In the genomic region with DNA sequence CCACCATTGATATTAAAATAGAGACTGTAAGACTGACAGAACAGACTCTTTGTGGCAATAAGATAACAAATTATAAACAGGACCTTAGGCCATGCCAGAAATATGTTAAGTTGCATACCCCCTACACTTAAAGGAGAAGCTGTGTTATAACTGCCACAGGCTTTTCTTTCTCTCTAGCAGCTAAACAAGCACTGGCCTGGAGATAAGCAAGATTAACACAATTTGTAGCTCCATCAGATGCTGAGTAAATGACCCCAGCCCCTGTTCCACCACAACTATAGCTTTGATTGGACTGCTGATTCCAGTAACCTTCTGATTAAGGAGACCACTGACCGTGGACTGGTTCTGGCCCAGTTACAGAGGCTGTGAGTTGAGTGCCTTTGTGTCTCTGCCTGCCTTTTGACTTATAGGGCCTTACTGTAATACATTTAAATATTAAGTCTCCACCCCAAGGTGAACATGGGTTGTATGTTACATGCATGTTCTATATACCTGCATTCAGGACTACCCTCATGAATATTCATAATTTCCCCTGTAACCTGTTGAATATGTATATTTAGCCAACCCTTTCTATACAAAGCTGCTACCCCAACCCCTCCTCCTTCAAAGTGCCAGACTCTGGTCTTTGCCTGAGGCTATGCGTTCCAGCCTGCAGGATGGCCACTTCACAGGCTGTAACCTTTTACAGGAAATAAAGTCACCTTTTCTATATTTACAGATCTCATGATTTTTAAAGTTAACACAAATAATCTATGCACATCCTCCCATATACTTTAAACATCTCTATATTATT, we compare ENCODE assay signal across 17 cellular contexts. TPM values are rescaled to one million over a fixed set of nuclear protein-coding genes. Genes with fewer than 3 reads are reported as not detected.
DNase-seq lines count a peak whose midpoint lies in the region; TF ChIP-seq lines count a peak whose summit lies in the region.
"Had no signal": no experiment of that assay in that cellular context is flagged by ENCODE, and none has a peak within 500 bp of the region (broad histone marks: within the 10 kb centered on the region; RNA-seq: fewer than 3 reads in every experiment).

No MANE protein-coding gene starts in this region.

- H3K9me3 ChIP-seq in BE2C (no peaks in the 10 kb centered on the region; the same call in 1 of the 2 replicates), SK-N-SH (no peaks in the 10 kb centered on the region), mesodermal cell (ENCODE audit: control insufficient read depth, low read length) (peaks cover 8% of the 10 kb centered on the region), esophagus squamous epithelium (peaks cover 0 to 21% (median 19%) of the 10 kb centered on the region in 3 donors), MG63 (peaks cover 17% of the 10 kb centered on the region)

- H4K20me1 ChIP-seq in SK-N-SH (ENCODE audit: insufficient read depth), result no peaks in the 10 kb centered on the region
- H4K20me1 ChIP-seq: BLaER1 had no signal

- H2AFZ ChIP-seq in SK-N-SH (ENCODE audit: low read depth), result no peak overlapping the region
- H2AFZ ChIP-seq: GM23338 had no signal

- TF ChIP-seq POLR2A in esophagus squamous epithelium (IDR thresholded peaks at IDR 0.05), result no peak

- 51% methylated on average over 2 of the region's 2 CpGs for WGBS in SK-N-SH (ENCODE audit: low lambda C conversion rate)
- WGBS in mesodermal cell (ENCODE audit: insufficient coverage in 2 of 2), 2 experiments, result 78 to 94% methylated on average over 1 to 2 of the region's 2 CpGs
- 83 to 91% methylated on average over 2 of the region's 2 CpGs for WGBS in esophagus squamous epithelium, 2 donors

- intact Hi-C loops in esophagus squamous epithelium (cut with DNase I), result no loop called here

- H3K27me3 ChIP-seq in BE2C (no peaks in the 10 kb centered on the region), SK-N-SH (ENCODE audit: insufficient read depth) (no peaks in the 10 kb centered on the region; the same call in 1 of the 2 replicates), esophagus squamous epithelium (peaks cover 0 to 27% (median 0%) of the 10 kb centered on the region in 4 donors), MG63 (no peaks in the 10 kb centered on the region)
- H3K27me3 ChIP-seq: BLaER1 had no signal

- no peak for TF ChIP-seq CTCF in BE2C (IDR thresholded peaks at IDR 0.05; ENCODE audit: low read depth, low read length)
- TF ChIP-seq CTCF in SK-N-SH (IDR thresholded peaks at IDR 0.05), result no peak
- TF ChIP-seq CTCF in esophagus squamous epithelium (IDR thresholded peaks at IDR 0.05), result no peak

- H3K36me3 ChIP-seq in BE2C, result no peaks in the 10 kb centered on the region
- no peaks in the 10 kb centered on the region for H3K36me3 ChIP-seq in SK-N-SH (replicated peaks in 1 of 2; ENCODE audit: control insufficient read depth in 1 of 2, insufficient read depth in 2 of 2, low read length in 1 of 2)
- no peaks in the 10 kb centered on the region for H3K36me3 ChIP-seq in mesodermal cell (ENCODE audit: control insufficient read depth, insufficient read depth, low read length)
- H3K36me3 ChIP-seq in esophagus squamous epithelium, result no peaks in the 10 kb centered on the region
- no peaks in the 10 kb centered on the region for H3K36me3 ChIP-seq in MG63
- H3K36me3 ChIP-seq: BLaER1 had no signal

- DNase-seq in BE2C, result peak; percentile 70
- peak; percentile 33 for DNase-seq in NCI-H146 treated with DMSO at 0.1 percent for 48 hours (lab: John Stamatoyannopoulos, UW; ENCODE audit: unreplicated experiment)
- DNase-seq in SK-N-SH, result peak; percentile 60
- DNase-seq in NCI-H1092 (lab: John Stamatoyannopoulos, UW), result no peak
- no peak for DNase-seq in esophagus squamous epithelium (lab: John Stamatoyannopoulos, UW)
- DNase-seq in MG63, result no peak
- DNase-seq: CD4-positive, alpha-beta memory T cell; HCEC 1CT; NCI-H187 treated with DMSO at 0.1 percent for 48 hours; NCI-H2227 treated with DMSO at 0.1 percent for 48 hours; NCI-H524 treated with DMSO at 0.1 percent for 48 hours; SIG-M5 had no signal

- no peak overlapping the region for H3K4me2 ChIP-seq in SK-N-SH
- H3K4me2 ChIP-seq: A549, BLaER1, GM23338 had no signal

- H3K9me2 ChIP-seq in SK-N-SH, result no peaks in the 10 kb centered on the region

- H3K27ac ChIP-seq in SK-N-SH (ENCODE audit: low read depth in 2 of 2, low read length in 1 of 2) (peak overlapping the region in 1 of 2 experiments; percentile 91; a peak in 2 of 4 replicates), mesodermal cell (ENCODE audit: low read depth, low read length, severe bottlenecking) (peak overlapping the region; percentile 55), esophagus squamous epithelium (no peak overlapping the region)
- H3K27ac ChIP-seq: A549, BLaER1 had no signal

- H3K4me1 ChIP-seq in BE2C (peaks cover 37% of the 10 kb centered on the region), SK-N-SH (ENCODE audit: control insufficient read depth in 1 of 2, insufficient read depth in 2 of 2, low read depth in 1 of 2, low read length in 1 of 2) (peaks cover 0 to 24% of the 10 kb centered on the region in 2 experiments; a peak in 2 of 4 replicates), mesodermal cell (ENCODE audit: control insufficient read depth, insufficient read depth, low read length, poor library complexity, severe bottlenecking) (peaks cover 4% of the 10 kb centered on the region), esophagus squamous epithelium (no peaks in the 10 kb centered on the region)
- H3K4me1 ChIP-seq: A549, BLaER1 had no signal

- H3K4me3 ChIP-seq in BE2C (ENCODE audit: low read depth, low read length), result peak overlapping the region; percentile 10; the same call in 1 of the 2 replicates
- H3K4me3 ChIP-seq in SK-N-SH (ENCODE audit: low read depth in 2 of 2, low read length in 1 of 2), result no peak overlapping the region
- H3K4me3 ChIP-seq in mesodermal cell (ENCODE audit: extremely low read depth, insufficient read depth, low read length, poor library complexity, severe bottlenecking), result no peak overlapping the region
- no peak overlapping the region for H3K4me3 ChIP-seq in esophagus squamous epithelium
- H3K4me3 ChIP-seq in MG63, result no peak overlapping the region
- H3K4me3 ChIP-seq: A549, BLaER1, GM23338 had no signal

- H3F3A ChIP-seq in SK-N-SH (replicated peaks; ENCODE audit: insufficient read depth), result no peaks in the 10 kb centered on the region

- TF ChIP-seq EP300 in SK-N-SH (IDR thresholded peaks at IDR 0.05; ENCODE audit: borderline replicate concordance in 1 of 2, low read depth in 1 of 2, low read length in 1 of 2), result peak in 1 of 2 experiments; percentile 86; a peak in 2 of 4 replicates

- CTCF ChIA-PET in SK-N-SH (lab: Yijun Ruan, JAX), result interaction anchor here (0.9 to 7.0 kb wide), 5 partner anchors 115 to 299 kb away, joined by 3 to 48 read pairs (median 4); no protein-coding TSS in a partner anchor

- POLR2A ChIA-PET in SK-N-SH (lab: Yijun Ruan, JAX), result interaction anchor here (0.7 to 1.0 kb wide), 2 partner anchors 31 to 139 kb away, joined by 3 to 4 read pairs; no protein-coding TSS in a partner anchor

- peak; percentile 40; the same call in 1 of the 2 replicates for TF ChIP-seq RAD21 in SK-N-SH (IDR thresholded peaks at IDR 0.05; ENCODE audit: low read length)

- H3K79me2 ChIP-seq in SK-N-SH (ENCODE audit: insufficient read depth), result no peaks in the 10 kb centered on the region

- no peak overlapping the region for H3K9ac ChIP-seq in SK-N-SH
- H3K9ac ChIP-seq: BLaER1 had no signal

TF ChIP-seq in SK-N-SH, 30 proteins besides CTCF, POLR2A, EP300 and RAD21:
- no peak for TF ChIP-seq FOSL2 (IDR thresholded peaks at IDR 0.05; ENCODE audit: borderline replicate concordance, low read depth)
- TF ChIP-seq MXI1 (IDR thresholded peaks at IDR 0.05; ENCODE audit: low read depth, low read length), result peak; percentile 46; the same call in 1 of the 2 replicates
- TF ChIP-seq, protein P1, sequence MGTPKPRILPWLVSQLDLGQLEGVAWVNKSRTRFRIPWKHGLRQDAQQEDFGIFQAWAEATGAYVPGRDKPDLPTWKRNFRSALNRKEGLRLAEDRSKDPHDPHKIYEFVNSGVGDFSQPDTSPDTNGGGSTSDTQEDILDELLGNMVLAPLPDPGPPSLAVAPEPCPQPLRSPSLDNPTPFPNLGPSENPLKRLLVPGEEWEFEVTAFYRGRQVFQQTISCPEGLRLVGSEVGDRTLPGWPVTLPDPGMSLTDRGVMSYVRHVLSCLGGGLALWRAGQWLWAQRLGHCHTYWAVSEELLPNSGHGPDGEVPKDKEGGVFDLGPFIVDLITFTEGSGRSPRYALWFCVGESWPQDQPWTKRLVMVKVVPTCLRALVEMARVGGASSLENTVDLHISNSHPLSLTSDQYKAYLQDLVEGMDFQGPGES (IDR thresholded peaks at IDR 0.05; ENCODE audit: low read depth, low read length), result no peak
- peak; percentile 49 for TF ChIP-seq CHD2 (IDR thresholded peaks at IDR 0.05; ENCODE audit: low read length, partially characterized antibody)
- TF ChIP-seq RCOR1 (IDR thresholded peaks at IDR 0.05; ENCODE audit: low read length), result peak; percentile 76; the same call in 1 of the 2 replicates
- TF ChIP-seq GATA2 (CRISPR knock-in tag; IDR thresholded peaks at IDR 0.05), result peak; percentile 94
- peak; percentile 72; the same call in 1 of the 2 replicates for TF ChIP-seq FOXJ3 (CRISPR knock-in tag; IDR thresholded peaks at IDR 0.05)

RNA-seq across cellular contexts. Expression of a gene that starts 10.3 kb away (rescaled TPM):
- polyA plus RNA-seq in BE2C (2012; ENCODE audit: insufficient read depth, insufficient read length, low read depth), result 181 TPM
- polyA plus RNA-seq in SK-N-SH (2012; rRNA removed), result 12.2 and 13.8 TPM in 2 replicates
- polyA plus RNA-seq in SK-N-SH (2012; cell fraction: cytosol; rRNA removed), result 7.9 and 13.9 TPM in 2 replicates
- polyA plus RNA-seq in SK-N-SH (2012; cell fraction: nucleus; rRNA removed), result 19.4 and 24.8 TPM in 2 replicates
- 109 TPM for polyA plus RNA-seq in mesodermal cell (2013, experiment 1 of 2)
- polyA plus RNA-seq in mesodermal cell (2013, experiment 2 of 2), result 93.7 TPM
- total RNA-seq in esophagus squamous epithelium, result 10 to 100 TPM; 18.9 to 48.1 (median 28.4) TPM
- total RNA-seq in MG63 (2014; rRNA removed; shearing (Covaris generic); ENCODE audit: low replicate concordance), result 8.0 and 11.4 TPM in 2 replicates
- total RNA-seq: CD4-positive, alpha-beta memory T cell; OCI-LY7 had no signal
- polyA plus RNA-seq: CD4-positive, alpha-beta memory T cell had no signal

Comparison
In these comparisons a context has a peak if more than half of its experiments do, and no peak if none do; other contexts are left out.
1. DNase-seq: peak in BE2C (single experiment), NCI-H146 treated with DMSO at 0.1 percent for 48 hours (single experiment) and SK-N-SH (single experiment); none in NCI-H1092 (single experiment), esophagus squamous epithelium (single experiment) and MG63 (single experiment).